ENCODE assay signal across 12 cellular contexts in genomic region chr7:96311967-96312366, GRCh38. TPM values are rescaled to one million over a fixed set of nuclear protein-coding genes. Genes with fewer than 3 reads are reported as not detected.
DNase-seq lines count a peak whose midpoint lies in the region; ATAC-seq, FAIRE-seq and TF ChIP-seq lines count a peak whose summit lies in the region.
"Had no signal": no experiment of that assay in that cellular context is flagged by ENCODE, and none has a peak within 500 bp of the region (broad histone marks: within the 10 kb centered on the region; RNA-seq: fewer than 3 reads in every experiment).

No MANE protein-coding gene starts in this region.

- H3K4me3 Mint-ChIP-seq in memory B cell = no peak overlapping the region
- H3K4me3 Mint-ChIP-seq: T-helper 1 cell treated with Interleukin-12 subunit alpha and Interleukin-12 subunit beta and Interleukin-4 antibody, amounts not matched to agents 30 μg/mL and 1 μg/mL, for 36 hours had no signal

- peaks cover 18% of the 10 kb centered on the region for H3K36me3 Mint-ChIP-seq in memory B cell

- FAIRE-seq in frontal cortex (lab: Jason Lieb, UNC) = no peak
- FAIRE-seq: astrocyte had no signal

- TF ChIP-seq CTCF in AG09309 (IDR thresholded peaks at IDR 0.05; ENCODE audit: control insufficient read depth, insufficient read depth, low read depth, low read length, missing control alignments) (no peak), GM13977 (IDR thresholded peaks at IDR 0.05; ENCODE audit: extremely low read depth, insufficient read depth, missing control alignments) (no peak)

- H3K4me1 Mint-ChIP-seq in memory B cell = peaks cover 41% of the 10 kb centered on the region

- peak overlapping the region; percentile 38 for H3K27ac Mint-ChIP-seq in memory B cell
- H3K27ac Mint-ChIP-seq: T-helper 1 cell treated with Interleukin-12 subunit alpha and Interleukin-12 subunit beta and Interleukin-4 antibody, amounts not matched to agents 30 μg/mL and 1 μg/mL, for 36 hours had no signal

- no peaks in the 10 kb centered on the region for H3K27me3 Mint-ChIP-seq in memory B cell

- ATAC-seq in esophagus mucosa (peak; percentile 68), memory B cell (ENCODE audit: low read depth) (no peak), HG02678 (IDR thresholded peaks at IDR 0.05; ENCODE audit: unreplicated experiment) (no peak), GM19328 (IDR thresholded peaks at IDR 0.05; ENCODE audit: unreplicated experiment) (no peak)

- DNase-seq in AG09309 (ENCODE audit: low read depth) (peak; percentile 24), NOMO-1 treated with dmso at 0.1 percent for 144 hours (lab: John Stamatoyannopoulos, UW; ENCODE audit: unreplicated experiment) (peak; percentile 92), memory B cell (ENCODE audit: low spot score in 2 of 2) (no peak), GM13977 (ENCODE audit: low spot score) (no peak), frontal cortex (ENCODE audit: low spot score in 2 of 2) (no peak)
- DNase-seq: KG1, uterus had no signal

- in situ Hi-C loops in GM13977 (cut with MboI; ENCODE audit: low pct_unique_long_range_greater_than_20kb, low sequenced_read_pairs, unreplicated experiment) = no loop called here

- H3K4me3 ChIP-seq in AG09309 (ENCODE audit: control insufficient read depth, low read depth, low read length) = no peak overlapping the region
- H3K4me3 ChIP-seq: uterus had no signal

- no peaks in the 10 kb centered on the region for H3K9me3 Mint-ChIP-seq in memory B cell
- H3K9me3 Mint-ChIP-seq: T-helper 1 cell treated with Interleukin-12 subunit alpha and Interleukin-12 subunit beta and Interleukin-4 antibody, amounts not matched to agents 30 μg/mL and 1 μg/mL, for 36 hours had no signal

RNA-seq across cellular contexts. Expression of gene SLC25A13, which starts 9.9 kb away (rescaled TPM):
- total RNA-seq in esophagus mucosa (12.0 TPM), frontal cortex (11.4 TPM)

Comparison
In these comparisons a context has a peak if more than half of its experiments do, and no peak if none do; other contexts are left out.
1. DNase-seq: peak in AG09309 (single experiment) and NOMO-1 treated with dmso at 0.1 percent for 144 hours (single experiment); none in memory B cell (0 of 2), GM13977 (single experiment) and frontal cortex (0 of 2).